In the genomic region with DNA sequence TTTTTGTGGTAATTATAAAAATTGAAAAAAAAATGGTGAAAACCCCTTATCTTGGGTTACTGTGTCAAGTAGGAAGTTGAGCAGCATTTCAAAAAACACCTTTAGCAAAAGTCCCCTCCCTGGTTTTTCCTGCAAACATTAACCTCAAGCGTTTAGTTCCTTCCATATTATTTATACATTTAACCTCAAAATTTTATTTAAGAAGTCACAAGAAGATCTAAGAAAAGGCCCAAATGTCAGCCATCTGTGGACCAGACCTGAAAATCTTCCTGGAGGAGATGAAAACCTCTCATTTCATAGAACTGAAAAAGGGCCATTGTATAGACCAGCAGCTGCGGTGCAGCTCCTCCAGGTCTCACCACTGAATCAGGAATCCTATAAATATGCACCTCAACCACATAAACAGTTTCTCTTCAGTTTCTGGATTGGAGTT, we compare ENCODE assay signal across 17 cellular contexts. TPM values are rescaled to one million over a fixed set of nuclear protein-coding genes. Genes with fewer than 3 reads are reported as not detected.
DNase-seq lines count a peak whose midpoint lies in the region; ATAC-seq and TF ChIP-seq lines count a peak whose summit lies in the region.
"Had no signal": no experiment of that assay in that cellular context is flagged by ENCODE, and none has a peak within 500 bp of the region (broad histone marks: within the 10 kb centered on the region; RNA-seq: fewer than 3 reads in every experiment).

No MANE protein-coding gene starts in this region.

- CTCF ChIA-PET in CD4-positive, alpha-beta memory T cell (lab: Charles Lee; ENCODE audit: partially characterized antibody), result interaction anchor here (0.7 to 2.9 kb wide), 2 partner anchors 22 to 223 kb away, joined by 3 to 8 read pairs; no protein-coding TSS in a partner anchor

- no peaks in the 10 kb centered on the region for H3K27me3 Mint-ChIP-seq in CD4-positive, alpha-beta memory T cell
- H3K27me3 Mint-ChIP-seq in central memory CD8-positive, alpha-beta T cell, result no peaks in the 10 kb centered on the region

- peak overlapping the region; percentile 64 to 89 (median 78) for H3K4me3 Mint-ChIP-seq in CD4-positive, alpha-beta memory T cell
- peak overlapping the region; percentile 58 for H3K4me3 Mint-ChIP-seq in central memory CD8-positive, alpha-beta T cell

- peak; percentile 33 to 61 (median 34) for DNase-seq in CD4-positive, alpha-beta memory T cell
- DNase-seq in central memory CD8-positive, alpha-beta T cell (ENCODE audit: low spot score in 2 of 2), result no peak
- no peak for DNase-seq in NCI-H526 (lab: John Stamatoyannopoulos, UW)
- DNase-seq in GM13977 (ENCODE audit: low spot score), result no peak
- DNase-seq: brain microvascular endothelial cell; GM23248; kidney glomerular epithelial cell; NCI-H1105 treated with DMSO at 0.1 percent for 48 hours; NCI-H524; stimulated activated CD4-positive, alpha-beta T cell treated with anti-CD3 and anti-CD28 coated beads, Interleukin-4, amount 100 ng/mL, for 24 hours; stomach; T-helper 9 cell had no signal

- no peak for TF ChIP-seq CTCF in GM13977 (IDR thresholded peaks at IDR 0.05; ENCODE audit: extremely low read depth, insufficient read depth, missing control alignments)

- no peaks in the 10 kb centered on the region for H3K9me3 ChIP-seq in CD4-positive, alpha-beta memory T cell (ENCODE audit: control insufficient read depth in 1 of 2, low read length in 2 of 2)
- no peaks in the 10 kb centered on the region for H3K9me3 ChIP-seq in KOPT-K1 (ENCODE audit: insufficient read depth, low read length, poor library complexity, severe bottlenecking)
- H3K9me3 ChIP-seq: right atrium auricular region, stomach had no signal

- peak; percentile 50 for ATAC-seq in GM19395 (IDR thresholded peaks at IDR 0.05; ENCODE audit: unreplicated experiment)
- peak; percentile 57 for ATAC-seq in central memory CD8-positive, alpha-beta T cell (replicated peaks; ENCODE audit: extremely low read depth, poor library complexity, severe bottlenecking)
- ATAC-seq in GM18873 (IDR thresholded peaks at IDR 0.05; ENCODE audit: low FRiP score, unreplicated experiment), result no peak
- ATAC-seq in GM18519 (IDR thresholded peaks at IDR 0.05; ENCODE audit: low FRiP score, unreplicated experiment), result no peak

- in situ Hi-C loops in GM13977 (cut with MboI; ENCODE audit: low pct_unique_long_range_greater_than_20kb, low sequenced_read_pairs, unreplicated experiment), result no loop called here

- H3K36me3 ChIP-seq in CD4-positive, alpha-beta memory T cell (ENCODE audit: insufficient read depth, low read length), result no peaks in the 10 kb centered on the region
- H3K36me3 ChIP-seq in KOPT-K1 (ENCODE audit: insufficient read depth, low read length), result no peaks in the 10 kb centered on the region
- H3K36me3 ChIP-seq: brain microvascular endothelial cell, right atrium auricular region, stomach had no signal

- H3K36me3 Mint-ChIP-seq in CD4-positive, alpha-beta memory T cell, result no peaks in the 10 kb centered on the region
- peaks cover 2% of the 10 kb centered on the region for H3K36me3 Mint-ChIP-seq in central memory CD8-positive, alpha-beta T cell (ENCODE audit: insufficient read depth)

- POLR2A ChIA-PET in CD4-positive, alpha-beta memory T cell (lab: Charles Lee; ENCODE audit: partially characterized antibody), result no interaction called here

- intact Hi-C loops in CD4-positive, alpha-beta memory T cell (cut with micrococcal nuclease), result no loop called here

- H3K4me3 ChIP-seq in CD4-positive, alpha-beta memory T cell (ENCODE audit: low read length in 2 of 2), result no peak overlapping the region
- H3K4me3 ChIP-seq: GM23248, right atrium auricular region, stomach had no signal

- peaks cover 39% of the 10 kb centered on the region for H3K4me1 ChIP-seq in CD4-positive, alpha-beta memory T cell (ENCODE audit: insufficient read depth, low read length)
- H3K4me1 ChIP-seq: right atrium auricular region, stomach had no signal

- H3K4me1 Mint-ChIP-seq in CD4-positive, alpha-beta memory T cell, result peaks cover 32 to 60% (median 50%) of the 10 kb centered on the region in 4 donors
- H3K4me1 Mint-ChIP-seq in central memory CD8-positive, alpha-beta T cell, result peaks cover 50% of the 10 kb centered on the region

- no peaks in the 10 kb centered on the region for H3K27me3 ChIP-seq in CD4-positive, alpha-beta memory T cell (ENCODE audit: insufficient read depth, low read length)
- H3K27me3 ChIP-seq: brain microvascular endothelial cell, right atrium auricular region, stomach had no signal

- H3K9me3 Mint-ChIP-seq in CD4-positive, alpha-beta memory T cell, result no peaks in the 10 kb centered on the region
- peaks cover 6% of the 10 kb centered on the region for H3K9me3 Mint-ChIP-seq in central memory CD8-positive, alpha-beta T cell

- peak overlapping the region; percentile 60 for H3K27ac ChIP-seq in CD4-positive, alpha-beta memory T cell (ENCODE audit: low read depth, low read length)
- H3K27ac ChIP-seq in KOPT-K1 (ENCODE audit: low read depth, low read length, poor library complexity, severe bottlenecking), result peak overlapping the region; percentile 67
- H3K27ac ChIP-seq: brain microvascular endothelial cell, GM23248, right atrium auricular region, stomach had no signal

- peak overlapping the region; percentile 89 to 96 (median 94) for H3K27ac Mint-ChIP-seq in CD4-positive, alpha-beta memory T cell
- H3K27ac Mint-ChIP-seq in central memory CD8-positive, alpha-beta T cell (ENCODE audit: low read depth), result peak overlapping the region; percentile 91

RNA-seq across cellular contexts. Expression of a gene that starts 40.4 kb away (rescaled TPM):
- total RNA-seq in CD4-positive, alpha-beta memory T cell, result 100 to 1,000 TPM; 431 to 469 TPM
- 100 to 1,000 TPM; 339 to 765 TPM for polyA plus RNA-seq in CD4-positive, alpha-beta memory T cell

Comparison
In these comparisons a context has a peak if more than half of its experiments do, and no peak if none do; other contexts are left out.
1. DNase-seq: peak in CD4-positive, alpha-beta memory T cell (5 of 5); none in central memory CD8-positive, alpha-beta T cell (0 of 2), NCI-H526 (0 of 2) and GM13977 (single experiment).
2. ATAC-seq: peak in GM19395 (single experiment) and central memory CD8-positive, alpha-beta T cell (single experiment); none in GM18873 (single experiment) and GM18519 (single experiment).